ENCODE assay signal across 30 cellular contexts in genomic region chr3:171574556-171575240, GRCh38.
"Had no signal": no experiment of that assay in that cellular context is flagged by ENCODE, and none has a peak within 500 bp of the region (broad histone marks: within the 10 kb centered on the region; RNA-seq: fewer than 3 reads in every experiment).

No MANE protein-coding gene starts in this region.

- H3K27ac ChIP-seq: brain microvascular endothelial cell, coronary artery, dorsolateral prefrontal cortex, gastrocnemius medialis, hepatocyte, neutrophil, ovary, right lobe of liver, skin epidermis, testis, transverse colon had no signal

- H3K79me2 ChIP-seq: hepatocyte had no signal

- H3K4me3 Mint-ChIP-seq: activated CD4-positive, alpha-beta T cell treated with anti-CD3 and anti-CD28 coated beads for 36 hours; activated naive CD8-positive, alpha-beta T cell; mesothelial cell of epicardium; naive B cell; nephron progenitor cell; T-helper 2 cell treated with Interferon-gamma antibody and Interleukin-4, amounts not matched to agents 5 μg/mL and 100 μg/mL, for 36 hours had no signal

- H2AFZ ChIP-seq: hepatocyte had no signal

- H3K4me2 ChIP-seq: hepatocyte had no signal

- ATAC-seq: activated CD4-positive, alpha-beta T cell treated with anti-CD3 and anti-CD28 coated beads for 36 hours; gastrocnemius medialis; left cardiac atrium; right lobe of liver; stimulated activated naive CD8-positive, alpha-beta T cell treated with anti-CD3 and anti-CD28 coated beads, Interleukin-15, Interleukin-2, amounts not matched to agents 100 U/mL and 50 U/mL, for 24 hours had no signal

- H3K27me3 ChIP-seq: brain microvascular endothelial cell, dorsolateral prefrontal cortex, gastrocnemius medialis, hepatocyte, neutrophil, ovary, right lobe of liver, testis, transverse colon had no signal

- H3K9me3 Mint-ChIP-seq: naive B cell; T-helper 2 cell treated with Interferon-gamma antibody and Interleukin-4, amounts not matched to agents 5 μg/mL and 100 μg/mL, for 36 hours had no signal

- DNase-seq: activated CD4-positive, alpha-beta T cell treated with anti-CD3 and anti-CD28 coated beads for 36 hours; activated CD4-positive, alpha-beta T cell treated with anti-CD3 and anti-CD28 coated beads, Interleukin-2, amount 50 U/mL, for 4 hours; activated CD4-positive, CD25-positive, alpha-beta regulatory T cell; activated effector memory CD4-positive, alpha-beta T cell treated with Interleukin-2 at 50 U/mL for 16 hours; activated naive CD4-positive, alpha-beta T cell treated with Interleukin-2 at 50 U/mL for 16 hours; activated T-cell treated with anti-CD3 and anti-CD28 coated beads for 4 hours; amniotic stem cell; brain microvascular endothelial cell; dorsolateral prefrontal cortex; effector memory CD4-positive, alpha-beta T cell; gastrocnemius medialis; left cardiac atrium; naive B cell; nephron progenitor cell; ovary; right lobe of liver; stimulated activated CD4-positive, alpha-beta T cell treated with anti-CD3 and anti-CD28 coated beads, Interleukin-12 subunit alpha, Interleukin-12 subunit beta, amount 100 ng/mL, for 4 hours; stimulated activated CD4-positive, alpha-beta T cell treated with anti-CD3 and anti-CD28 coated beads, Interleukin-4, amount 100 ng/mL, for 1 hour; stimulated activated naive CD8-positive, alpha-beta T cell treated with anti-CD3 and anti-CD28 coated beads, Interleukin-15, Interleukin-2, amounts not matched to agents 100 U/mL and 50 U/mL, for 24 hours; T-helper 1 cell; testis; transverse colon had no signal

- H3K4me1 Mint-ChIP-seq: activated CD4-positive, alpha-beta T cell treated with anti-CD3 and anti-CD28 coated beads for 36 hours; mesothelial cell of epicardium; naive B cell; nephron progenitor cell had no signal

- H3K9me3 ChIP-seq: gastrocnemius medialis, neutrophil, ovary, right lobe of liver, testis, transverse colon had no signal

- H3K27me3 Mint-ChIP-seq: progenitor cell of endocrine pancreas had no signal

- H3K4me1 ChIP-seq: gastrocnemius medialis, right lobe of liver, testis, transverse colon had no signal

- H3K4me3 ChIP-seq: coronary artery, dorsolateral prefrontal cortex, gastrocnemius medialis, hepatocyte, ovary, right lobe of liver, skin epidermis, testis, transverse colon had no signal

- H3K27ac Mint-ChIP-seq: activated CD4-positive, alpha-beta T cell treated with anti-CD3 and anti-CD28 coated beads for 36 hours; activated naive CD8-positive, alpha-beta T cell; mesothelial cell of epicardium; naive B cell; nephron progenitor cell; progenitor cell of endocrine pancreas; T-helper 2 cell treated with Interferon-gamma antibody and Interleukin-4, amounts not matched to agents 5 μg/mL and 100 μg/mL, for 36 hours had no signal

- H3K36me3 Mint-ChIP-seq: activated naive CD8-positive, alpha-beta T cell; mesothelial cell of epicardium; naive B cell had no signal

- H3K36me3 ChIP-seq: brain microvascular endothelial cell, gastrocnemius medialis, neutrophil, ovary, right lobe of liver, transverse colon had no signal
